In the genomic region with DNA sequence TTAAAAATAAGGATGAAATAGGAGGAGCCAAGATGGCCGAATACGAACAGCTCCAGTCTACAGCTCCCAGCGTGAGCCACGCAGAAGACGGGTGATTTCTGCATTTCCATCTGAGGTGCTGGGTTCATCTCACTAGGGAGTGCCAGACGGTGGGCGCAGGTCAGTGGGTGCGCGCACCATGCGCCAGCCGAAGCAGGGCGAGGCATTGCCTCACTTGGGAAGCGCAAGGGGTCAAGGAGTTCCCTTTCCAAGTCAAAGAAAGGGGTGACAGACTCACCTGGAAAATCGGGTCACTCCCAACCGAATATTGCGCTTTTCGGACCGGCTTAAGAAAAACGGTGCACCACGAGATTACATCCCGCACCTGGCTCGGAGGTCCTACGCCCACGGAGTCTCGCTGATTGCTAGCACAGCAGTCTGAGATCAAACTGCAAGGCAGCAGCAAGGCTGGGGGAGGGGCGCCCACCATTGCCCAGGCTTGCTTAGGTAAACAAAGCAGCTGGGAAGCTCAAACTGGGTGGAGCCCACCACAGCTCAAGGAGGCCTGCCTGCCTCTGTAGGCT, we compare ENCODE assay signal across 7 cellular contexts.
DNase-seq lines count a peak whose midpoint lies in the region; TF ChIP-seq lines count a peak whose summit lies in the region.
"Not testable (repeated sequence)": the region's sequence is repeated elsewhere in the genome, so short reads cannot be mapped to it uniquely, and the experiment has no call there.

No MANE protein-coding gene starts in this region.

- not testable (repeated sequence) for TF ChIP-seq CTCF in chondrocyte (IDR thresholded peaks at IDR 0.05); glutamatergic neuron (IDR thresholded peaks at IDR 0.05; ENCODE audit: partially characterized antibody, unreplicated experiment); neural progenitor cell (IDR thresholded peaks at IDR 0.05)

- H3K4me1 Mint-ChIP-seq in chondrocyte (ENCODE audit: low read depth): peaks cover 25% of the 10 kb centered on the region
- H3K4me1 Mint-ChIP-seq in glutamatergic neuron (ENCODE audit: low read depth, unreplicated experiment); neural progenitor cell: not testable (repeated sequence)

- H3K9me3 Mint-ChIP-seq in chondrocyte (ENCODE audit: low read depth); glutamatergic neuron (ENCODE audit: unreplicated experiment); neural progenitor cell: not testable (repeated sequence)

- peak overlapping the region; percentile 85 for H3K27ac Mint-ChIP-seq in chondrocyte (ENCODE audit: unreplicated experiment)
- peak overlapping the region; percentile 99 for H3K27ac Mint-ChIP-seq in glutamatergic neuron (ENCODE audit: unreplicated experiment)
- peak overlapping the region; percentile 70 for H3K27ac Mint-ChIP-seq in neural progenitor cell

- not testable (repeated sequence) for DNase-seq in H7; chondrocyte (ENCODE audit: low spot score)
- DNase-seq in NCI-H1417 (lab: John Stamatoyannopoulos, UW) (peak; percentile 21 to 61 (median 36)), OCI-M1 (lab: John Stamatoyannopoulos, UW) (peak; percentile 9), glutamatergic neuron (peak; percentile 28), neural progenitor cell (ENCODE audit: low spot score) (peak; percentile 9)

- not testable (repeated sequence) for H3K27me3 Mint-ChIP-seq in chondrocyte (ENCODE audit: low read depth); glutamatergic neuron (ENCODE audit: unreplicated experiment); neural progenitor cell (ENCODE audit: insufficient read depth, low read depth)

- H2AFZ ChIP-seq in neural progenitor cell (replicated peaks): peak overlapping the region; percentile 59

- H3K4me3 ChIP-seq in H7 (ENCODE audit: insufficient read depth, low read depth, low read length): peak overlapping the region; percentile 51
- H3K4me3 ChIP-seq in iPS-20b (ENCODE audit: low read length): peak overlapping the region; percentile 59
- peak overlapping the region; percentile 57 for H3K4me3 ChIP-seq in neural progenitor cell

- not testable (repeated sequence) for H3K4me1 ChIP-seq in iPS-20b (ENCODE audit: insufficient read depth, low read length); neural progenitor cell

- H3K9ac ChIP-seq in iPS-20b (ENCODE audit: low read depth, low read length) (peak overlapping the region; percentile 45; the same call in 1 of the 2 replicates), neural progenitor cell (peak overlapping the region; percentile 23)

- H3K27me3 ChIP-seq in H7 (ENCODE audit: control insufficient read depth, insufficient read depth, low read length); iPS-20b (ENCODE audit: insufficient read depth, low read length); neural progenitor cell: not testable (repeated sequence)

- not testable (repeated sequence) for H3K36me3 ChIP-seq in H7 (replicated peaks; ENCODE audit: control insufficient read depth, insufficient read depth, low read length); iPS-20b (ENCODE audit: insufficient read depth, low read depth, low read length); neural progenitor cell

- H3K36me3 Mint-ChIP-seq in chondrocyte (ENCODE audit: low read depth); glutamatergic neuron (ENCODE audit: unreplicated experiment); neural progenitor cell: not testable (repeated sequence)

- peak overlapping the region; percentile 75 for H3K4me2 ChIP-seq in neural progenitor cell

- H3K9me3 ChIP-seq in iPS-20b (ENCODE audit: insufficient read depth, low read depth, low read length); neural progenitor cell (ENCODE audit: low read depth): not testable (repeated sequence)

- H3K4me3 Mint-ChIP-seq in chondrocyte (ENCODE audit: unreplicated experiment) (peak overlapping the region; percentile 92), glutamatergic neuron (ENCODE audit: unreplicated experiment) (peak overlapping the region; percentile 86), neural progenitor cell (peak overlapping the region; percentile 82)

- H3F3A ChIP-seq in neural progenitor cell (ENCODE audit: low read depth): not testable (repeated sequence)

- peaks cover 47% of the 10 kb centered on the region for H3K79me2 ChIP-seq in neural progenitor cell (ENCODE audit: low read depth)

- H4K20me1 ChIP-seq in neural progenitor cell (ENCODE audit: low read depth): not testable (repeated sequence)

- H3K27ac ChIP-seq in iPS-20b (ENCODE audit: low read length): not testable (repeated sequence)
- H3K27ac ChIP-seq in neural progenitor cell: peak overlapping the region; percentile 6
